Comparison of ENCODE assay signal across 8 cellular contexts in genomic region chr10:72243822-72244437, GRCh38. TPM values are rescaled to one million over a fixed set of nuclear protein-coding genes. Genes with fewer than 3 reads are reported as not detected.
A peak's percentile ranks its signal among the peaks of the same experiment; 100 is the strongest.
DNase-seq lines count a peak whose midpoint lies in the region; ATAC-seq and TF ChIP-seq lines count a peak whose summit lies in the region.

No MANE protein-coding gene starts in this region.

- H3K27me3 ChIP-seq in left ventricle myocardium inferior (ENCODE audit: low read depth) (no peaks in the 10 kb centered on the region), skeletal muscle tissue (ENCODE audit: control insufficient read depth in 3 of 3, insufficient read depth in 3 of 3, low read length in 3 of 3) (no peaks in the 10 kb centered on the region)

- H3K36me3 Mint-ChIP-seq in activated T-helper 2 cell treated with anti-CD3 and anti-CD28 coated beads, Interferon-gamma antibody, Interleukin-2, Interleukin-4, amounts not matched to agents 10 μg/mL and 5 μg/mL and 100 μg/mL, durations not matched to agents 14 hours and 24 hours and 36 hours (ENCODE audit: low read depth), result peaks cover 5% of the 10 kb centered on the region

- H3K27me3 Mint-ChIP-seq in activated T-helper 2 cell treated with anti-CD3 and anti-CD28 coated beads, Interferon-gamma antibody, Interleukin-2, Interleukin-4, amounts not matched to agents 10 μg/mL and 5 μg/mL and 100 μg/mL, durations not matched to agents 14 hours and 24 hours and 36 hours (ENCODE audit: low read depth), result no peaks in the 10 kb centered on the region

- H3K4me3 ChIP-seq in HFF-Myc (replicated peaks; ENCODE audit: low read depth, low read length) (no peak overlapping the region), left ventricle myocardium inferior (no peak overlapping the region), skeletal muscle tissue (ENCODE audit: low read length in 3 of 3) (no peak overlapping the region)

- no peak overlapping the region for H3K4me3 Mint-ChIP-seq in activated T-helper 2 cell treated with anti-CD3 and anti-CD28 coated beads, Interferon-gamma antibody, Interleukin-2, Interleukin-4, amounts not matched to agents 10 μg/mL and 5 μg/mL and 100 μg/mL, durations not matched to agents 14 hours and 24 hours and 36 hours (ENCODE audit: low read depth)

- DNase-seq in AG08395 (ENCODE audit: low spot score), result peak; percentile 93
- peak; percentile 91 for DNase-seq in HFF-Myc (ENCODE audit: extremely low read depth, low read depth)
- DNase-seq in activated T-helper 2 cell treated with anti-CD3 and anti-CD28 coated beads, Interferon-gamma antibody, Interleukin-2, Interleukin-4, amounts not matched to agents 10 μg/mL and 5 μg/mL and 100 μg/mL, durations not matched to agents 14 hours and 24 hours and 36 hours (ENCODE audit: low spot score), result no peak
- peak; percentile 68 for DNase-seq in left ventricle myocardium inferior
- no peak for DNase-seq in activated effector memory CD4-positive, alpha-beta T cell treated with Interleukin-2 at 50 U/mL for 16 hours

- intact Hi-C loops in activated T-helper 2 cell treated with anti-CD3 and anti-CD28 coated beads, Interferon-gamma antibody, Interleukin-2, Interleukin-4, amounts not matched to agents 10 μg/mL and 5 μg/mL and 100 μg/mL, durations not matched to agents 14 hours and 24 hours and 36 hours (cut with micrococcal nuclease), result loop anchor here (2.0 kb wide), 1 partner anchor 17 kb away; no protein-coding TSS in a partner anchor
- intact Hi-C loops in left ventricle myocardium inferior (cut with micrococcal nuclease), result loop anchor here (10.0 kb wide), 1 partner anchor 91 kb away; no protein-coding TSS in a partner anchor

- H3K9me3 ChIP-seq in left ventricle myocardium inferior (replicated peaks) (no peaks in the 10 kb centered on the region), skeletal muscle tissue (ENCODE audit: control insufficient read depth in 3 of 3, low read length in 3 of 3) (no peaks in the 10 kb centered on the region)

- H3K27ac Mint-ChIP-seq in activated T-helper 2 cell treated with anti-CD3 and anti-CD28 coated beads, Interferon-gamma antibody, Interleukin-2, Interleukin-4, amounts not matched to agents 10 μg/mL and 5 μg/mL and 100 μg/mL, durations not matched to agents 14 hours and 24 hours and 36 hours, result peak overlapping the region; percentile 63

- peak; percentile 35 for TF ChIP-seq CTCF in HFF-Myc (IDR thresholded peaks at IDR 0.05; ENCODE audit: low read depth, low read length, missing control alignments)
- peak; percentile 48 for TF ChIP-seq CTCF in left ventricle myocardium inferior (IDR thresholded peaks at IDR 0.05; ENCODE audit: borderline replicate concordance)

- no peaks in the 10 kb centered on the region for H3K9me3 Mint-ChIP-seq in activated T-helper 2 cell treated with anti-CD3 and anti-CD28 coated beads, Interferon-gamma antibody, Interleukin-2, Interleukin-4, amounts not matched to agents 10 μg/mL and 5 μg/mL and 100 μg/mL, durations not matched to agents 14 hours and 24 hours and 36 hours

- H3K4me1 Mint-ChIP-seq in activated T-helper 2 cell treated with anti-CD3 and anti-CD28 coated beads, Interferon-gamma antibody, Interleukin-2, Interleukin-4, amounts not matched to agents 10 μg/mL and 5 μg/mL and 100 μg/mL, durations not matched to agents 14 hours and 24 hours and 36 hours (ENCODE audit: low read depth), result peaks cover 54% of the 10 kb centered on the region

- H3K4me1 ChIP-seq in left ventricle myocardium inferior (peaks cover 78% of the 10 kb centered on the region), skeletal muscle tissue (ENCODE audit: control insufficient read depth in 3 of 3, insufficient read depth in 3 of 3, low read length in 3 of 3) (peaks cover 49 to 63% (median 52%) of the 10 kb centered on the region in 3 donors)

- no peak overlapping the region for H3K9ac ChIP-seq in skeletal muscle tissue (ENCODE audit: low read depth in 1 of 3, low read length in 3 of 3)

- H3K27ac ChIP-seq in left ventricle myocardium inferior (replicated peaks) (peak overlapping the region; percentile 97), skeletal muscle tissue (ENCODE audit: low read depth, low read length) (peak overlapping the region; percentile 27)

- H3K36me3 ChIP-seq in left ventricle myocardium inferior (no peaks in the 10 kb centered on the region), skeletal muscle tissue (ENCODE audit: control insufficient read depth in 3 of 3, insufficient read depth in 3 of 3, low read length in 3 of 3) (no peaks in the 10 kb centered on the region)

- ATAC-seq in HG03521 (IDR thresholded peaks at IDR 0.05; ENCODE audit: unreplicated experiment), result no peak
- ATAC-seq in HG03571 (IDR thresholded peaks at IDR 0.05; ENCODE audit: unreplicated experiment), result no peak

RNA-seq across cellular contexts. Expression of gene ASCC1, which starts 27.9 kb away (rescaled TPM):
- total RNA-seq in activated T-helper 2 cell treated with anti-CD3 and anti-CD28 coated beads, Interferon-gamma antibody, Interleukin-2, Interleukin-4, amounts not matched to agents 10 μg/mL and 5 μg/mL and 100 μg/mL, durations not matched to agents 14 hours and 24 hours and 36 hours, result 46.2 and 49.6 TPM in 2 replicates
- 37.0 TPM for total RNA-seq in left ventricle myocardium inferior
- total RNA-seq in skeletal muscle tissue, result 21.4 TPM

RNA-seq across cellular contexts. Expression of gene ANAPC16, which starts 28.1 kb away (rescaled TPM):
- 94.1 and 95.9 TPM in 2 replicates for total RNA-seq in activated T-helper 2 cell treated with anti-CD3 and anti-CD28 coated beads, Interferon-gamma antibody, Interleukin-2, Interleukin-4, amounts not matched to agents 10 μg/mL and 5 μg/mL and 100 μg/mL, durations not matched to agents 14 hours and 24 hours and 36 hours
- total RNA-seq in left ventricle myocardium inferior, result 256 TPM
- total RNA-seq in skeletal muscle tissue, result 58.5 TPM

RNA-seq across cellular contexts. Expression of gene DDIT4, which starts 29.8 kb away (rescaled TPM):
- total RNA-seq in activated T-helper 2 cell treated with anti-CD3 and anti-CD28 coated beads, Interferon-gamma antibody, Interleukin-2, Interleukin-4, amounts not matched to agents 10 μg/mL and 5 μg/mL and 100 μg/mL, durations not matched to agents 14 hours and 24 hours and 36 hours, result 543 and 569 TPM in 2 replicates
- total RNA-seq in left ventricle myocardium inferior (66.3 TPM), skeletal muscle tissue (87.2 TPM)

Comparison
In these comparisons a context has a peak if more than half of its experiments do, and no peak if none do; other contexts are left out.
1. DNase-seq: peak in AG08395 (single experiment), HFF-Myc (single experiment) and left ventricle myocardium inferior (single experiment); none in activated T-helper 2 cell treated with anti-CD3 and anti-CD28 coated beads, Interferon-gamma antibody, Interleukin-2, Interleukin-4, amounts not matched to agents 10 μg/mL and 5 μg/mL and 100 μg/mL, durations not matched to agents 14 hours and 24 hours and 36 hours (single experiment) and activated effector memory CD4-positive, alpha-beta T cell treated with Interleukin-2 at 50 U/mL for 16 hours (single experiment).